In the genomic region with DNA sequence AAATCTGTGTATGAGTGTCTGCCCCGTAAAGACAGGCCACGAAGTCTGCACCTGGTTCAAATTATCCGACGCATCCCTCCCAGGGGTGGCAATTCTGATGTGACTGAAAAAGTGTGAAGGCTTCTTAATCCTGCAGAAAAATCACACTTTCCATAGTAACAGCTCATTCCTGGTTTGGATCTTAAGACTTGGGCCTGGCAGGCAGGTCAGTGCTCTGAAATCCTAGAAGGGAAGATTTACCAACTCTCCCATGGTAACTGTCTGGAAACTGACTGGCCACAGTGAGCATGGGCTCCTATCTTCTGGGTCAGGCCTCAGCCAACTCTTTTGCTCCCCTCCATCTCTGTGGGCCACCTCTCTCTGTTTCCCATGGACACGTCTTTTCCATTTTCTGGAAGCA, we compare ENCODE assay signal across 20 cellular contexts.
A peak's percentile ranks its signal among the peaks of the same experiment; 100 is the strongest.
DNase-seq lines count a peak whose midpoint lies in the region; ATAC-seq and TF ChIP-seq lines count a peak whose summit lies in the region.
"Had no signal": no experiment of that assay in that cellular context is flagged by ENCODE, and none has a peak within 500 bp of the region (broad histone marks: within the 10 kb centered on the region; RNA-seq: fewer than 3 reads in every experiment).

No MANE protein-coding gene starts in this region.

- H3K36me3 Mint-ChIP-seq in HFFc6 (ENCODE audit: low read depth) (no peaks in the 10 kb centered on the region), brain (no peaks in the 10 kb centered on the region), T-cell (no peaks in the 10 kb centered on the region)
- H3K36me3 Mint-ChIP-seq: activated naive CD8-positive, alpha-beta T cell had no signal

- peaks cover 0 to 6% of the 10 kb centered on the region in 2 donors for H3K27me3 ChIP-seq in left lung
- H3K27me3 ChIP-seq: suprapubic skin had no signal

- peak overlapping the region; percentile 60 to 73 for H3K27ac ChIP-seq in left lung
- H3K27ac ChIP-seq: C4-2B, suprapubic skin had no signal

- POLR2A ChIA-PET in T-cell (lab: Charles Lee): interaction anchor here in 1 of 2 donors (0.7 kb wide), 1 partner anchor 147 kb away, joined by 3 read pairs; no protein-coding TSS in a partner anchor

- no peaks in the 10 kb centered on the region for H3K9me3 Mint-ChIP-seq in HFFc6
- peaks cover 0 to 8% (median 3%) of the 10 kb centered on the region in 5 experiments for H3K9me3 Mint-ChIP-seq in brain
- H3K9me3 Mint-ChIP-seq in T-cell: no peaks in the 10 kb centered on the region

- intact Hi-C loops in left lung (cut with DNase I): no loop called here

- no peak for DNase-seq in HFFc6
- DNase-seq in left lung: no peak
- DNase-seq in stromal cell of bone marrow (ENCODE audit: low read depth): peak; percentile 51
- DNase-seq in T-cell: no peak
- DNase-seq: activated CD4-positive, alpha-beta T cell treated with anti-CD3 and anti-CD28 coated beads for 4 hours; activated T-cell treated with anti-CD3 and anti-CD28 coated beads for 4 hours; cerebellar nuclear complex; DMS79; erythroblast; hippocampal formation; NCI-H187; NCI-H510A treated with DMSO at 0.1 percent for 48 hours; T-helper 17 cell had no signal

- ATAC-seq in left lung (no peak), T-cell (replicated peaks in 1 of 4) (no peak), HG03469 (IDR thresholded peaks at IDR 0.05; ENCODE audit: unreplicated experiment) (no peak), HG03354 (IDR thresholded peaks at IDR 0.05; ENCODE audit: poor library complexity, severe bottlenecking, unreplicated experiment) (no peak), GM19035 (IDR thresholded peaks at IDR 0.05; ENCODE audit: unreplicated experiment) (no peak)
- ATAC-seq: T-helper 17 cell had no signal

- H3K4me1 ChIP-seq in left lung: peaks cover 14 to 19% of the 10 kb centered on the region in 2 donors

- peaks cover 34% of the 10 kb centered on the region for H3K4me1 Mint-ChIP-seq in HFFc6 (ENCODE audit: low read depth)
- H3K4me1 Mint-ChIP-seq in brain: peaks cover 55% of the 10 kb centered on the region
- peaks cover 8 to 10% (median 9%) of the 10 kb centered on the region in 3 donors for H3K4me1 Mint-ChIP-seq in T-cell

- TF ChIP-seq CTCF in HFFc6 (IDR thresholded peaks at IDR 0.05) (no peak), brain (conservative IDR thresholded peaks at IDR 0.05) (no peak), left lung (IDR thresholded peaks at IDR 0.05) (no peak)

- H3K4me3 ChIP-seq in left lung: no peak overlapping the region
- H3K4me3 ChIP-seq: suprapubic skin had no signal

- H3K36me3 ChIP-seq in left lung: no peaks in the 10 kb centered on the region
- H3K36me3 ChIP-seq: suprapubic skin had no signal

- H3K27ac Mint-ChIP-seq in HFFc6 (peak overlapping the region; percentile 96), brain (peak overlapping the region in 4 of 5 experiments; percentile 58 to 92 (median 90)), T-cell (no peak overlapping the region)
- H3K27ac Mint-ChIP-seq: activated naive CD8-positive, alpha-beta T cell; T-helper 17 cell had no signal

- peak overlapping the region; percentile 71 for H3K4me3 Mint-ChIP-seq in HFFc6
- H3K4me3 Mint-ChIP-seq in brain: peak overlapping the region in 1 of 5 experiments; percentile 44
- H3K4me3 Mint-ChIP-seq in T-cell: no peak overlapping the region
- H3K4me3 Mint-ChIP-seq: activated naive CD8-positive, alpha-beta T cell; T-helper 17 cell had no signal

- no peaks in the 10 kb centered on the region for H3K9me3 ChIP-seq in left lung
- H3K9me3 ChIP-seq: suprapubic skin had no signal

- H3K27me3 Mint-ChIP-seq in HFFc6 (ENCODE audit: insufficient read depth) (peaks cover 6% of the 10 kb centered on the region; the same call in 1 of the 2 replicates), brain (no peaks in the 10 kb centered on the region), T-cell (peaks cover 13 to 21% of the 10 kb centered on the region in 2 donors)
- H3K27me3 Mint-ChIP-seq: activated naive CD8-positive, alpha-beta T cell had no signal

- CTCF ChIA-PET in T-cell (lab: Charles Lee): interaction anchor here in 1 of 2 donors (0.6 to 1.1 kb wide), 4 partner anchors 10 to 1048 kb away, joined by 3 to 9 read pairs (median 6); no protein-coding TSS in a partner anchor

Comparison
In these comparisons a context has a peak if more than half of its experiments do, and no peak if none do; other contexts are left out.
1. H3K27ac Mint-ChIP-seq: peak in HFFc6 (single experiment) and brain (4 of 5); none in T-cell (0 of 2).